Comparison of ENCODE assay signal across 8 cellular contexts in genomic region chr12:57735952-57736742, GRCh38. TPM values are rescaled to one million over a fixed set of nuclear protein-coding genes. Genes with fewer than 3 reads are reported as not detected.
DNase-seq lines count a peak whose midpoint lies in the region; ATAC-seq lines count a peak whose summit lies in the region.

No MANE protein-coding gene starts in this region.

- peak overlapping the region; percentile 16 for H3K9ac ChIP-seq in iPS-18a (ENCODE audit: low read length)

- H3K4me3 ChIP-seq in iPS-18a (ENCODE audit: low read length) = peak overlapping the region; percentile 54

- H3K4me3 Mint-ChIP-seq in activated naive CD4-positive, alpha-beta T cell treated with anti-CD3 and anti-CD28 coated beads, Interleukin-2, amount 50 U/mL, for 24 hours = no peak overlapping the region
- no peak overlapping the region for H3K4me3 Mint-ChIP-seq in activated T-helper 17 cell treated with anti-CD3 and anti-CD28 coated beads, Interleukin-2, amount 50 U/mL, for 72 hours

- H3K36me3 ChIP-seq in iPS-18a (ENCODE audit: control insufficient read depth, low read depth, low read length) = no peaks in the 10 kb centered on the region

- no peak for ATAC-seq in activated T-helper 17 cell treated with anti-CD3 and anti-CD28 coated beads, Interleukin-2, amount 50 U/mL, for 72 hours (replicated peaks)
- ATAC-seq in HG03520 (IDR thresholded peaks at IDR 0.05; ENCODE audit: unreplicated experiment) (no peak), HG03342 (IDR thresholded peaks at IDR 0.05; ENCODE audit: unreplicated experiment) (no peak), GM18517 (IDR thresholded peaks at IDR 0.05; ENCODE audit: unreplicated experiment) (no peak)

- H3K9me3 Mint-ChIP-seq in activated naive CD4-positive, alpha-beta T cell treated with anti-CD3 and anti-CD28 coated beads, Interleukin-2, amount 50 U/mL, for 24 hours = no peaks in the 10 kb centered on the region
- no peaks in the 10 kb centered on the region for H3K9me3 Mint-ChIP-seq in activated T-helper 17 cell treated with anti-CD3 and anti-CD28 coated beads, Interleukin-2, amount 50 U/mL, for 72 hours

- no peaks in the 10 kb centered on the region for H3K27me3 Mint-ChIP-seq in activated naive CD4-positive, alpha-beta T cell treated with anti-CD3 and anti-CD28 coated beads, Interleukin-2, amount 50 U/mL, for 24 hours
- H3K27me3 Mint-ChIP-seq in activated T-helper 17 cell treated with anti-CD3 and anti-CD28 coated beads, Interleukin-2, amount 50 U/mL, for 72 hours = no peaks in the 10 kb centered on the region

- peak overlapping the region; percentile 65 for H3K27ac Mint-ChIP-seq in activated naive CD4-positive, alpha-beta T cell treated with anti-CD3 and anti-CD28 coated beads, Interleukin-2, amount 50 U/mL, for 24 hours
- H3K27ac Mint-ChIP-seq in activated T-helper 17 cell treated with anti-CD3 and anti-CD28 coated beads, Interleukin-2, amount 50 U/mL, for 72 hours = peak overlapping the region; percentile 78

- H3K4me1 ChIP-seq in iPS-18a (ENCODE audit: control insufficient read depth, low read depth, low read length) = peaks cover 16% of the 10 kb centered on the region

- H3K4me1 Mint-ChIP-seq in activated naive CD4-positive, alpha-beta T cell treated with anti-CD3 and anti-CD28 coated beads, Interleukin-2, amount 50 U/mL, for 24 hours = peaks cover 39% of the 10 kb centered on the region
- peaks cover 24% of the 10 kb centered on the region for H3K4me1 Mint-ChIP-seq in activated T-helper 17 cell treated with anti-CD3 and anti-CD28 coated beads, Interleukin-2, amount 50 U/mL, for 72 hours

- no peak for DNase-seq in activated naive CD4-positive, alpha-beta T cell (lab: John Stamatoyannopoulos, UW)

- H3K36me3 Mint-ChIP-seq in activated naive CD4-positive, alpha-beta T cell treated with anti-CD3 and anti-CD28 coated beads, Interleukin-2, amount 50 U/mL, for 24 hours = peaks cover 5% of the 10 kb centered on the region
- H3K36me3 Mint-ChIP-seq in activated T-helper 17 cell treated with anti-CD3 and anti-CD28 coated beads, Interleukin-2, amount 50 U/mL, for 72 hours (ENCODE audit: low read depth) = peaks cover 74% of the 10 kb centered on the region

- H3K27me3 ChIP-seq in iPS-18a (ENCODE audit: control insufficient read depth, insufficient read depth, low read length) = peaks cover 100% of the 10 kb centered on the region

- H3K27ac ChIP-seq in iPS-18a (ENCODE audit: low read length) (no peak overlapping the region), temporal lobe (ENCODE audit: low read depth, low read length) (peak overlapping the region; percentile 63)

- no peaks in the 10 kb centered on the region for H3K9me3 ChIP-seq in iPS-18a (ENCODE audit: control insufficient read depth, low read depth, low read length)

RNA-seq across cellular contexts. Expression of gene AGAP2, which starts 2.4 kb away (rescaled TPM):
- total RNA-seq in activated T-helper 17 cell treated with anti-CD3 and anti-CD28 coated beads, Interleukin-2, amount 50 U/mL, for 72 hours = 10 to 100 TPM; 34.9 to 52.0 TPM
- total RNA-seq in temporal lobe = 40.6 TPM

RNA-seq across cellular contexts. Expression of gene TSPAN31, which starts 8.7 kb away (rescaled TPM):
- total RNA-seq in activated T-helper 17 cell treated with anti-CD3 and anti-CD28 coated beads, Interleukin-2, amount 50 U/mL, for 72 hours = 10 to 100 TPM; 10.7 to 18.7 TPM
- 26.6 TPM for total RNA-seq in temporal lobe

RNA-seq across cellular contexts. Expression of gene CDK4, which starts 16.0 kb away (rescaled TPM):
- 100 to 1,000 TPM; 132 to 242 TPM for total RNA-seq in activated T-helper 17 cell treated with anti-CD3 and anti-CD28 coated beads, Interleukin-2, amount 50 U/mL, for 72 hours
- total RNA-seq in temporal lobe = 47.7 TPM

RNA-seq across cellular contexts. Expression of gene MARCHF9, which starts 18.8 kb away (rescaled TPM):
- total RNA-seq in activated T-helper 17 cell treated with anti-CD3 and anti-CD28 coated beads, Interleukin-2, amount 50 U/mL, for 72 hours = 10 to 100 TPM; 22.5 to 26.9 TPM
- total RNA-seq in temporal lobe = 12.3 TPM

RNA-seq across cellular contexts. Expression of gene CYP27B1, which starts 30.7 kb away (rescaled TPM):
- total RNA-seq in activated T-helper 17 cell treated with anti-CD3 and anti-CD28 coated beads, Interleukin-2, amount 50 U/mL, for 72 hours = 10 to 100 TPM; 14.4 to 14.7 TPM
- total RNA-seq in temporal lobe = 0.25 TPM
